1 cellular context compared by ENCODE assay signal in the genomic region with DNA sequence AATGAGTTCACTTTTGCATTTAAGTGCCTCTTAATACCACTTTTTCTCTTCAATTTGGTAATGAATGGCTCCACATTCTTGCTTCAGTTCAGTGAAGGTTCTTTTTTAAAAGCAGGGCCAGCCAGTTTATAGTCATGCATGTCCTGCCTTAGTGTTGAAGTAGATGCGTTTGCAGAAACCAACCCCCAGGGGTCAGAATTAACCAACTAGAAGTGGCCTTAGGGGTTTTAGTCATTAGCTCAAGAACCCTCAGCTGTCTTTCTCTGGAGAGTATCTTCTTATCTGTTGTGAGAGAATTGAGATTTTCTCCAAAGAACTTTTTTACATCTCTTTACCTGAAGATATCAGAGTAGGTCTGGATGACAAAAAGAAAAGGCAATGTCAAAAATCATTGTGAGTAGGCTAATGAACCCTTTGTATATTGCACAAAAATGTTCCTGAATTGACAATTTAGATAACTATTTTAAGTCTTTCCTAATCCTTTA.
TF ChIP-seq lines count a peak whose summit lies in the region.

No MANE protein-coding gene starts in this region.

TF ChIP-seq in GM23338, 12 proteins besides CTCF, POLR2A, EP300 and RAD21 (continued from another document):
- TF ChIP-seq, protein P1, sequence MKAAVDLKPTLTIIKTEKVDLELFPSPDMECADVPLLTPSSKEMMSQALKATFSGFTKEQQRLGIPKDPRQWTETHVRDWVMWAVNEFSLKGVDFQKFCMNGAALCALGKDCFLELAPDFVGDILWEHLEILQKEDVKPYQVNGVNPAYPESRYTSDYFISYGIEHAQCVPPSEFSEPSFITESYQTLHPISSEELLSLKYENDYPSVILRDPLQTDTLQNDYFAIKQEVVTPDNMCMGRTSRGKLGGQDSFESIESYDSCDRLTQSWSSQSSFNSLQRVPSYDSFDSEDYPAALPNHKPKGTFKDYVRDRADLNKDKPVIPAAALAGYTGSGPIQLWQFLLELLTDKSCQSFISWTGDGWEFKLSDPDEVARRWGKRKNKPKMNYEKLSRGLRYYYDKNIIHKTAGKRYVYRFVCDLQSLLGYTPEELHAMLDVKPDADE (IDR thresholded peaks at IDR 0.05), result no peak
- TF ChIP-seq CREB1 (CRISPR knock-in tag; IDR thresholded peaks at IDR 0.05; ENCODE audit: low read depth) (peak; percentile 36; the same call in 1 of the 2 replicates), JUNB (IDR thresholded peaks at IDR 0.05; ENCODE audit: unreplicated experiment) (no peak), EZH2phosphoT487 (IDR thresholded peaks at IDR 0.05; ENCODE audit: unreplicated experiment) (no peak), POLR2AphosphoS5 (IDR thresholded peaks at IDR 0.05; ENCODE audit: low read depth) (no peak), STAT1 (IDR thresholded peaks at IDR 0.05; ENCODE audit: unreplicated experiment) (no peak), NANOG (IDR thresholded peaks at IDR 0.05; ENCODE audit: borderline replicate concordance) (peak; percentile 88), ZNF331 (CRISPR knock-in tag; IDR thresholded peaks at IDR 0.05; ENCODE audit: low read depth) (no peak), ZNF114 (CRISPR knock-in tag; IDR thresholded peaks at IDR 0.05) (no peak)
- TF ChIP-seq, protein P2, sequence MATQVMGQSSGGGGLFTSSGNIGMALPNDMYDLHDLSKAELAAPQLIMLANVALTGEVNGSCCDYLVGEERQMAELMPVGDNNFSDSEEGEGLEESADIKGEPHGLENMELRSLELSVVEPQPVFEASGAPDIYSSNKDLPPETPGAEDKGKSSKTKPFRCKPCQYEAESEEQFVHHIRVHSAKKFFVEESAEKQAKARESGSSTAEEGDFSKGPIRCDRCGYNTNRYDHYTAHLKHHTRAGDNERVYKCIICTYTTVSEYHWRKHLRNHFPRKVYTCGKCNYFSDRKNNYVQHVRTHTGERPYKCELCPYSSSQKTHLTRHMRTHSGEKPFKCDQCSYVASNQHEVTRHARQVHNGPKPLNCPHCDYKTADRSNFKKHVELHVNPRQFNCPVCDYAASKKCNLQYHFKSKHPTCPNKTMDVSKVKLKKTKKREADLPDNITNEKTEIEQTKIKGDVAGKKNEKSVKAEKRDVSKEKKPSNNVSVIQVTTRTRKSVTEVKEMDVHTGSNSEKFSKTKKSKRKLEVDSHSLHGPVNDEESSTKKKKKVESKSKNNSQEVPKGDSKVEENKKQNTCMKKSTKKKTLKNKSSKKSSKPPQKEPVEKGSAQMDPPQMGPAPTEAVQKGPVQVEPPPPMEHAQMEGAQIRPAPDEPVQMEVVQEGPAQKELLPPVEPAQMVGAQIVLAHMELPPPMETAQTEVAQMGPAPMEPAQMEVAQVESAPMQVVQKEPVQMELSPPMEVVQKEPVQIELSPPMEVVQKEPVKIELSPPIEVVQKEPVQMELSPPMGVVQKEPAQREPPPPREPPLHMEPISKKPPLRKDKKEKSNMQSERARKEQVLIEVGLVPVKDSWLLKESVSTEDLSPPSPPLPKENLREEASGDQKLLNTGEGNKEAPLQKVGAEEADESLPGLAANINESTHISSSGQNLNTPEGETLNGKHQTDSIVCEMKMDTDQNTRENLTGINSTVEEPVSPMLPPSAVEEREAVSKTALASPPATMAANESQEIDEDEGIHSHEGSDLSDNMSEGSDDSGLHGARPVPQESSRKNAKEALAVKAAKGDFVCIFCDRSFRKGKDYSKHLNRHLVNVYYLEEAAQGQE (IDR thresholded peaks at IDR 0.05; ENCODE audit: unreplicated experiment), result no peak
- TF ChIP-seq, protein P3, sequence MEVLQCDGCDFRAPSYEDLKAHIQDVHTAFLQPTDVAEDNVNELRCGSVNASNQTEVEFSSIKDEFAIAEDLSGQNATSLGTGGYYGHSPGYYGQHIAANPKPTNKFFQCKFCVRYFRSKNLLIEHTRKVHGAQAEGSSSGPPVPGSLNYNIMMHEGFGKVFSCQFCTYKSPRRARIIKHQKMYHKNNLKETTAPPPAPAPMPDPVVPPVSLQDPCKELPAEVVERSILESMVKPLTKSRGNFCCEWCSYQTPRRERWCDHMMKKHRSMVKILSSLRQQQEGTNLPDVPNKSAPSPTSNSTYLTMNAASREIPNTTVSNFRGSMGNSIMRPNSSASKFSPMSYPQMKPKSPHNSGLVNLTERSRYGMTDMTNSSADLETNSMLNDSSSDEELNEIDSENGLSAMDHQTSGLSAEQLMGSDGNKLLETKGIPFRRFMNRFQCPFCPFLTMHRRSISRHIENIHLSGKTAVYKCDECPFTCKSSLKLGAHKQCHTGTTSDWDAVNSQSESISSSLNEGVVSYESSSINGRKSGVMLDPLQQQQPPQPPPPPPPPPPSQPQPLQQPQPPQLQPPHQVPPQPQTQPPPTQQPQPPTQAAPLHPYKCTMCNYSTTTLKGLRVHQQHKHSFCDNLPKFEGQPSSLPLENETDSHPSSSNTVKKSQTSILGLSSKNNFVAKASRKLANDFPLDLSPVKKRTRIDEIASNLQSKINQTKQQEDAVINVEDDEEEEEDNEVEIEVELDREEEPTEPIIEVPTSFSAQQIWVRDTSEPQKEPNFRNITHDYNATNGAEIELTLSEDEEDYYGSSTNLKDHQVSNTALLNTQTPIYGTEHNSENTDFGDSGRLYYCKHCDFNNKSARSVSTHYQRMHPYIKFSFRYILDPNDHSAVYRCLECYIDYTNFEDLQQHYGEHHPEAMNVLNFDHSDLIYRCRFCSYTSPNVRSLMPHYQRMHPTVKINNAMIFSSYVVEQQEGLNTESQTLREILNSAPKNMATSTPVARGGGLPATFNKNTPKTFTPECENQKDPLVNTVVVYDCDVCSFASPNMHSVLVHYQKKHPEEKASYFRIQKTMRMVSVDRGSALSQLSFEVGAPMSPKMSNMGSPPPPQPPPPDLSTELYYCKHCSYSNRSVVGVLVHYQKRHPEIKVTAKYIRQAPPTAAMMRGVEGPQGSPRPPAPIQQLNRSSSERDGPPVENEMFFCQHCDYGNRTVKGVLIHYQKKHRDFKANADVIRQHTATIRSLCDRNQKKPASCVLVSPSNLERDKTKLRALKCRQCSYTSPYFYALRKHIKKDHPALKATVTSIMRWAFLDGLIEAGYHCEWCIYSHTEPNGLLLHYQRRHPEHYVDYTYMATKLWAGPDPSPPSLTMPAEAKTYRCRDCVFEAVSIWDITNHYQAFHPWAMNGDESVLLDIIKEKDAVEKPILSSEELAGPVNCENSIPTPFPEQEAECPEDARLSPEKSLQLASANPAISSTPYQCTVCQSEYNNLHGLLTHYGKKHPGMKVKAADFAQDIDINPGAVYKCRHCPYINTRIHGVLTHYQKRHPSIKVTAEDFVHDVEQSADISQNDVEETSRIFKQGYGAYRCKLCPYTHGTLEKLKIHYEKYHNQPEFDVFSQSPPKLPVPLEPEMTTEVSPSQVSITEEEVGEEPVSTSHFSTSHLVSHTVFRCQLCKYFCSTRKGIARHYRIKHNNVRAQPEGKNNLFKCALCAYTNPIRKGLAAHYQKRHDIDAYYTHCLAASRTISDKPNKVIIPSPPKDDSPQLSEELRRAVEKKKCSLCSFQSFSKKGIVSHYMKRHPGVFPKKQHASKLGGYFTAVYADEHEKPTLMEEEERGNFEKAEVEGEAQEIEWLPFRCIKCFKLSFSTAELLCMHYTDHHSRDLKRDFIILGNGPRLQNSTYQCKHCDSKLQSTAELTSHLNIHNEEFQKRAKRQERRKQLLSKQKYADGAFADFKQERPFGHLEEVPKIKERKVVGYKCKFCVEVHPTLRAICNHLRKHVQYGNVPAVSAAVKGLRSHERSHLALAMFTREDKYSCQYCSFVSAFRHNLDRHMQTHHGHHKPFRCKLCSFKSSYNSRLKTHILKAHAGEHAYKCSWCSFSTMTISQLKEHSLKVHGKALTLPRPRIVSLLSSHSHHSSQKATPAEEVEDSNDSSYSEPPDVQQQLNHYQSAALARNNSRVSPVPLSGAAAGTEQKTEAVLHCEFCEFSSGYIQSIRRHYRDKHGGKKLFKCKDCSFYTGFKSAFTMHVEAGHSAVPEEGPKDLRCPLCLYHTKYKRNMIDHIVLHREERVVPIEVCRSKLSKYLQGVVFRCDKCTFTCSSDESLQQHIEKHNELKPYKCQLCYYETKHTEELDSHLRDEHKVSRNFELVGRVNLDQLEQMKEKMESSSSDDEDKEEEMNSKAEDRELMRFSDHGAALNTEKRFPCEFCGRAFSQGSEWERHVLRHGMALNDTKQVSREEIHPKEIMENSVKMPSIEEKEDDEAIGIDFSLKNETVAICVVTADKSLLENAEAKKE (CRISPR knock-in tag; IDR thresholded peaks at IDR 0.05), result peak; percentile 84
